ENCODE assay signal across 8 cellular contexts in genomic region chr1:35269190-35269988, GRCh38. TPM values are rescaled to one million over a fixed set of nuclear protein-coding genes. Genes with fewer than 3 reads are reported as not detected.
A peak's percentile ranks its signal among the peaks of the same experiment; 100 is the strongest.
DNase-seq lines count a peak whose midpoint lies in the region; ATAC-seq, FAIRE-seq and TF ChIP-seq lines count a peak whose summit lies in the region.

No MANE protein-coding gene starts in this region.

- TF ChIP-seq CTCF in KMS-11 (conservative IDR thresholded peaks at IDR 0.05; ENCODE audit: low read depth, low read length) (no peak), K562 (IDR thresholded peaks at IDR 0.05 in 2 of 3, conservative IDR thresholded peaks at IDR 0.05 in 1 of 3; ENCODE audit: insufficient read depth in 2 of 3, low read depth in 1 of 3, low read length in 3 of 3) (no peak), upper lobe of right lung (IDR thresholded peaks at IDR 0.05) (no peak)

- H3K9me1 ChIP-seq in K562 (ENCODE audit: control insufficient read depth, insufficient read depth, low read length): no peaks in the 10 kb centered on the region

- CTCF ChIA-PET in K562 (lab: Yijun Ruan, JAX; ENCODE audit: low intra/inter-chr PET ratio): no interaction called here

- H2AFZ ChIP-seq in KMS-11 (ENCODE audit: low read depth) (peak overlapping the region; percentile 95), K562 (ENCODE audit: low read depth, low read length) (peak overlapping the region; percentile 100)

- H3K27ac ChIP-seq in KMS-11 (peak overlapping the region; percentile 69), K562 (ENCODE audit: extremely low read depth, low read depth, low read length) (peak overlapping the region; percentile 90), upper lobe of right lung (peak overlapping the region; percentile 88)

- H3K36me3 ChIP-seq in ES-I3 (ENCODE audit: insufficient read depth, low read length) (no peaks in the 10 kb centered on the region), KMS-11 (ENCODE audit: insufficient read depth) (peaks cover 3% of the 10 kb centered on the region; the same call in 1 of the 2 replicates), K562 (ENCODE audit: control insufficient read depth, insufficient read depth, low read length) (peaks cover 25% of the 10 kb centered on the region; the same call in 2 of the 3 replicates), upper lobe of right lung (no peaks in the 10 kb centered on the region)

- peak in 1 of 4 experiments; percentile 43 for DNase-seq in K562 (ENCODE audit: extremely low read depth in 1 of 4, low spot score in 3 of 4)
- peak; percentile 6 to 15 for DNase-seq in lung microvascular endothelial cell (ENCODE audit: low read depth in 2 of 2)
- DNase-seq in upper lobe of right lung: no peak
- DNase-seq in iPS-NIHi11 (ENCODE audit: low spot score): no peak
- no peak for DNase-seq in NCI-H1436 (lab: John Stamatoyannopoulos, UW)

- H3K79me2 ChIP-seq in KMS-11 (ENCODE audit: insufficient read depth, low read depth) (peaks cover 23% of the 10 kb centered on the region), K562 (ENCODE audit: control insufficient read depth, insufficient read depth, low read length) (peaks cover 68% of the 10 kb centered on the region)

- TSS peak; percentile 61 for BruUV-seq in K562 (replicated peaks; lab: Mats Ljungman, UMichigan)

- no peak for TF ChIP-seq RAD21 in K562 (CRISPR knock-in tag; conservative IDR thresholded peaks at IDR 0.05 in 1 of 2, IDR thresholded peaks at IDR 0.05 in 1 of 2)

- FAIRE-seq in K562 (lab: Jason Lieb, UNC): peak; percentile 40

- POLR2A ChIA-PET in K562 (lab: Yijun Ruan, JAX): interaction anchor here (0.6 to 1.5 kb wide), 6 partner anchors 10 to 243 kb away, joined by 3 to 6 read pairs (median 4); partner anchors contain the start of gene SFPQ

- no peak for TF ChIP-seq EP300 in K562 (IDR thresholded peaks at IDR 0.05; ENCODE audit: low read length)

- intact Hi-C loops in K562 (cut with micrococcal nuclease): loop anchor here (2.0 kb wide), 1 partner anchor 77 kb away; the partner anchor contains the start of gene SFPQ
- intact Hi-C loops in upper lobe of right lung (cut with DNase I): no loop called here

- H3K27me3 ChIP-seq in KMS-11 (ENCODE audit: insufficient read depth, low read depth) (no peaks in the 10 kb centered on the region), K562 (ENCODE audit: control insufficient read depth in 2 of 2, insufficient read depth in 2 of 2, low read length in 2 of 2) (no peaks in the 10 kb centered on the region), upper lobe of right lung (no peaks in the 10 kb centered on the region)

- H3K9me3 ChIP-seq in ES-I3 (ENCODE audit: control insufficient read depth, insufficient read depth, low read length): no peaks in the 10 kb centered on the region
- no peaks in the 10 kb centered on the region for H3K9me3 ChIP-seq in K562 (replicated peaks; ENCODE audit: control insufficient read depth, insufficient read depth, low read depth, low read length)
- no peaks in the 10 kb centered on the region for H3K9me3 ChIP-seq in upper lobe of right lung

- under 1% methylated on average over 20 of the region's 24 CpGs for WGBS in K562 (ENCODE audit: insufficient coverage, low coverage, missing lambda C conversion rate)

- H3K4me1 ChIP-seq in ES-I3 (ENCODE audit: insufficient read depth, low read length) (peaks cover 12% of the 10 kb centered on the region), KMS-11 (ENCODE audit: low read depth, poor library complexity, severe bottlenecking) (peaks cover 27% of the 10 kb centered on the region), K562 (replicated peaks in 1 of 2; ENCODE audit: control insufficient read depth in 2 of 2, insufficient read depth in 2 of 2, low read length in 2 of 2) (peaks cover 6 to 26% of the 10 kb centered on the region in 2 experiments; a peak in 4 of 5 replicates), upper lobe of right lung (peaks cover 23% of the 10 kb centered on the region)

- H3K9ac ChIP-seq in ES-I3 (ENCODE audit: low read depth, low read length) (peak overlapping the region; percentile 93), KMS-11 (peak overlapping the region; percentile 86), K562 (ENCODE audit: insufficient read depth in 1 of 2, low read depth in 2 of 2, low read length in 2 of 2) (peak overlapping the region; percentile 79 to 94)

- H4K20me1 ChIP-seq in KMS-11 (ENCODE audit: insufficient read depth) (no peaks in the 10 kb centered on the region), K562 (replicated peaks; ENCODE audit: control insufficient read depth, insufficient read depth, low read length) (no peaks in the 10 kb centered on the region)

- H3K4me3 ChIP-seq in KMS-11 (IDR thresholded peaks at IDR 0.05; ENCODE audit: insufficient read depth, low read depth, low read length): peak overlapping the region; percentile 33
- peak overlapping the region; percentile 88 for H3K4me3 ChIP-seq in K562
- H3K4me3 ChIP-seq in upper lobe of right lung: peak overlapping the region; percentile 82

- in situ Hi-C loops in K562 (cut with MboI): no loop called here

- TF ChIP-seq POLR2A in K562 (conservative IDR thresholded peaks at IDR 0.05): no peak

- ATAC-seq in K562 (peak; percentile 4), upper lobe of right lung (no peak), GM21526 (IDR thresholded peaks at IDR 0.05; ENCODE audit: low FRiP score, unreplicated experiment) (no peak)

- peak overlapping the region; percentile 71 for H3K4me2 ChIP-seq in KMS-11
- H3K4me2 ChIP-seq in K562 (ENCODE audit: insufficient read depth, low read length): peak overlapping the region; percentile 100

TF ChIP-seq in K562, 482 proteins besides CTCF, POLR2A, EP300 and RAD21 (continues in another document):
- TF ChIP-seq PHF8 (IDR thresholded peaks at IDR 0.05; ENCODE audit: borderline replicate concordance, low read length) (peak; percentile 14; the same call in 1 of the 2 replicates), GABPA (tag; conservative IDR thresholded peaks at IDR 0.05; ENCODE audit: low read depth) (0 out of 2 replicates have a peak, but pooled peaks have one; percentile 4), IRF9 (tag; IDR thresholded peaks at IDR 0.05) (peak; percentile 55), ZNF436 (CRISPR knock-in tag; IDR thresholded peaks at IDR 0.05) (no peak), SMAD2 (IDR thresholded peaks at IDR 0.05; ENCODE audit: low read depth, low read length) (no peak), ELF2 (CRISPR knock-in tag; IDR thresholded peaks at IDR 0.05) (0 out of 2 replicates have a peak, but pooled peaks have one; percentile 24), ZNF740 (CRISPR knock-in tag; IDR thresholded peaks at IDR 0.05) (no peak; the same call in 1 of the 2 replicates), ZNF740 (tag; IDR thresholded peaks at IDR 0.05) (0 out of 4 replicates have a peak, but pooled peaks of 1 of the 2 experiments have one; percentile 23)

RNA-seq across cellular contexts. Expression of gene ZMYM4, which starts 0.9 kb away (rescaled TPM):
- 45.4 and 172 TPM in 2 replicates for total RNA-seq in K562 (2011; cell fraction: chromatin; rRNA removed; ENCODE audit: low replicate concordance)
- total RNA-seq in K562 (2011; cell fraction: nucleolus; rRNA removed): 21.7 and 37.4 TPM in 2 replicates
- 46.6 and 51.5 TPM in 2 replicates for total RNA-seq in K562 (2011; cell fraction: nucleoplasm; rRNA removed)
- total RNA-seq in K562 (2014; rRNA removed) (42.5 and 43.7 TPM in 2 replicates), K562 (2014; rRNA removed; fragmentation: Illumina TruSeq; extraction: Trizol) (72.0 and 86.8 TPM in 2 replicates), K562 (2015; rRNA removed; fragmentation: Illumina TruSeq; extraction: Trizol) (61.3 and 63.3 TPM in 2 replicates), K562 (2021) (77.2 and 85.0 TPM in 2 replicates), lung microvascular endothelial cell (22.4 and 22.8 TPM in 2 replicates), upper lobe of right lung (48.1 TPM)
- polyA plus RNA-seq in K562 (2011; rRNA removed) (58.4 and 68.0 TPM in 2 replicates), K562 (2014; fragmentation: Illumina TruSeq; extraction: Trizol) (57.0 and 68.7 TPM in 2 replicates), K562 (2014; fragmentation: Nextera tagmentation; extraction: Ambion mirVana) (10 to 100 TPM; 15.2 to 19.1 TPM), K562 (2014; rRNA removed) (35.7 and 45.0 TPM in 2 replicates)
- 14.8 and 31.2 TPM in 2 replicates for polyA plus RNA-seq in K562 (2011; cell fraction: cytosol; rRNA removed)
- 25.3 and 39.9 TPM in 2 replicates for polyA plus RNA-seq in K562 (2011; cell fraction: nucleus; rRNA removed)
- 33.8 and 41.6 TPM in 2 replicates for polyA plus RNA-seq in K562 (2012)
- polyA minus RNA-seq in K562 (2011; rRNA and poly(A)+ RNA removed): 142 and 182 TPM in 2 replicates
- 48.1 and 61.0 TPM in 2 replicates for polyA minus RNA-seq in K562 (2011; cell fraction: cytosol; rRNA and poly(A)+ RNA removed)
- polyA minus RNA-seq in K562 (2011; cell fraction: nucleus; rRNA and poly(A)+ RNA removed): 29.5 and 68.4 TPM in 2 replicates

Comparison
In these comparisons a context has a peak if more than half of its experiments do, and no peak if none do; other contexts are left out.
1. H3K4me3 ChIP-seq: peak in every context shown above with its lines; median percentile 88 in K562; 82 in upper lobe of right lung; 33 in KMS-11.
2. DNase-seq: peak in lung microvascular endothelial cell (2 of 2); none in upper lobe of right lung (single experiment), iPS-NIHi11 (single experiment) and NCI-H1436 (single experiment).
3. Peak in every context shown above with its lines, with median percentiles within 50 percentile points of each other: H3K9ac ChIP-seq and H3K27ac ChIP-seq.